Comparison of ENCODE assay signal across 35 cellular contexts in genomic region chr10:131621784-131622624, GRCh38.
DNase-seq lines count a peak whose midpoint lies in the region; ATAC-seq, FAIRE-seq and TF ChIP-seq lines count a peak whose summit lies in the region.
"Had no signal": no experiment of that assay in that cellular context is flagged by ENCODE, and none has a peak within 500 bp of the region (broad histone marks: within the 10 kb centered on the region; RNA-seq: fewer than 3 reads in every experiment).

No MANE protein-coding gene starts in this region.

- H3K4me1 ChIP-seq in mesendoderm (ENCODE audit: control insufficient read depth, low read depth, low read length), result no peaks in the 10 kb centered on the region
- H3K4me1 ChIP-seq: Caco-2, colonic mucosa, left ventricle myocardium inferior, transverse colon had no signal

- H3K27ac ChIP-seq in RWPE1 (no peak overlapping the region), mesendoderm (ENCODE audit: low read depth, low read length) (no peak overlapping the region), coronary artery (no peak overlapping the region)
- H3K27ac ChIP-seq: colonic mucosa, epithelial cell of prostate, GM23248, left ventricle myocardium inferior, transverse colon had no signal

- peaks cover 2% of the 10 kb centered on the region for H3K9me3 Mint-ChIP-seq in activated CD8-positive, alpha-beta memory T cell treated with anti-CD3 and anti-CD28 coated beads, Interleukin-2, amount 10 ng/mL, durations not matched to agents 7 days and 5 days (ENCODE audit: low read depth)
- no peaks in the 10 kb centered on the region for H3K9me3 Mint-ChIP-seq in activated T-cell treated with anti-CD3 and anti-CD28 coated beads, Interleukin-2, amount 50 U/mL, for 24 hours
- H3K9me3 Mint-ChIP-seq: activated naive CD8-positive, alpha-beta T cell treated with anti-CD3 and anti-CD28 coated beads, Interleukin-2, amount 10 ng/mL, durations not matched to agents 7 days and 5 days had no signal

- no peaks in the 10 kb centered on the region for H3K79me2 ChIP-seq in mesendoderm (ENCODE audit: control insufficient read depth, insufficient read depth, low read length)

- H3K18ac ChIP-seq in mesendoderm (ENCODE audit: low read length), result no peak overlapping the region

- no peak for FAIRE-seq in urothelium cell line (lab: Jason Lieb, UNC)
- FAIRE-seq: HTR-8/SVneo, K562 had no signal

- H3K56ac ChIP-seq in mesendoderm (ENCODE audit: low read length), result no peak overlapping the region

- H4K8ac ChIP-seq in mesendoderm (ENCODE audit: low read depth, low read length), result no peak overlapping the region

- H3K4me2 ChIP-seq in mesendoderm (ENCODE audit: low read length), result no peak overlapping the region

- H3K27me3 Mint-ChIP-seq in activated CD8-positive, alpha-beta memory T cell treated with anti-CD3 and anti-CD28 coated beads, Interleukin-2, amount 10 ng/mL, durations not matched to agents 7 days and 5 days, result no peaks in the 10 kb centered on the region
- H3K27me3 Mint-ChIP-seq in activated T-cell treated with anti-CD3 and anti-CD28 coated beads, Interleukin-2, amount 50 U/mL, for 24 hours, result no peaks in the 10 kb centered on the region
- H3K27me3 Mint-ChIP-seq: activated naive CD8-positive, alpha-beta T cell treated with anti-CD3 and anti-CD28 coated beads, Interleukin-2, amount 10 ng/mL, durations not matched to agents 7 days and 5 days had no signal

- no peak overlapping the region for H2BK5ac ChIP-seq in mesendoderm (ENCODE audit: low read length)

- no peaks in the 10 kb centered on the region for H3K27me3 ChIP-seq in mesendoderm (ENCODE audit: insufficient read depth, low read length, poor library complexity)
- H3K27me3 ChIP-seq: colonic mucosa, MG63, transverse colon had no signal

- CTCF ChIA-PET in activated CD8-positive, alpha-beta memory T cell treated with anti-CD3 and anti-CD28 coated beads, Interleukin-2, amount 10 ng/mL, durations not matched to agents 7 days and 5 days (lab: Charles Lee), result no interaction called here
- CTCF ChIA-PET in RWPE1 (lab: Yijun Ruan, JAX), result no interaction called here

- H3K36me3 ChIP-seq in mesendoderm (ENCODE audit: control insufficient read depth, insufficient read depth, low read length), result no peaks in the 10 kb centered on the region
- H3K36me3 ChIP-seq: colonic mucosa, left ventricle myocardium inferior, MG63, transverse colon had no signal

- no peak overlapping the region for H3K4me3 ChIP-seq in mesendoderm (ENCODE audit: low read length)
- no peak overlapping the region for H3K4me3 ChIP-seq in coronary artery
- H3K4me3 ChIP-seq: colonic mucosa, GM23248, K562, left ventricle myocardium inferior, MG63, transverse colon had no signal

- POLR2A ChIA-PET in RWPE1 (lab: Yijun Ruan, JAX; ENCODE audit: low non-redundant PET), result no interaction called here

- H2AK5ac ChIP-seq in mesendoderm (ENCODE audit: low read length), result no peak overlapping the region

- no peak overlapping the region for H3K4me3 Mint-ChIP-seq in activated CD8-positive, alpha-beta memory T cell treated with anti-CD3 and anti-CD28 coated beads, Interleukin-2, amount 10 ng/mL, durations not matched to agents 7 days and 5 days
- no peak overlapping the region for H3K4me3 Mint-ChIP-seq in activated T-cell treated with anti-CD3 and anti-CD28 coated beads, Interleukin-2, amount 50 U/mL, for 24 hours
- H3K4me3 Mint-ChIP-seq: activated CD8-positive, alpha-beta T cell treated with anti-CD3 and anti-CD28 coated beads, Interleukin-2, amount 10 ng/mL, durations not matched to agents 7 days and 5 days; activated naive CD8-positive, alpha-beta T cell treated with anti-CD3 and anti-CD28 coated beads, Interleukin-2, amount 10 ng/mL, durations not matched to agents 7 days and 5 days; HFFc6; mesothelial cell of epicardium had no signal

- no peak overlapping the region for H4K5ac ChIP-seq in mesendoderm (ENCODE audit: low read length)

- TF ChIP-seq CTCF in RWPE1 (conservative IDR thresholded peaks at IDR 0.05; ENCODE audit: low read depth) (no peak), coronary artery (IDR thresholded peaks at IDR 0.05) (no peak)

- WGBS in mesendoderm (ENCODE audit: extremely low coverage, insufficient coverage, low lambda C conversion rate), result no CpG with 5 or more reads among the region's 22 CpGs

- H3K36me3 Mint-ChIP-seq in activated CD8-positive, alpha-beta memory T cell treated with anti-CD3 and anti-CD28 coated beads, Interleukin-2, amount 10 ng/mL, durations not matched to agents 7 days and 5 days, result no peaks in the 10 kb centered on the region
- H3K36me3 Mint-ChIP-seq in activated T-cell treated with anti-CD3 and anti-CD28 coated beads, Interleukin-2, amount 50 U/mL, for 24 hours (ENCODE audit: low read depth), result no peaks in the 10 kb centered on the region
- H3K36me3 Mint-ChIP-seq: activated naive CD8-positive, alpha-beta T cell treated with anti-CD3 and anti-CD28 coated beads, Interleukin-2, amount 10 ng/mL, durations not matched to agents 7 days and 5 days; CD14-positive monocyte had no signal

- H3K27ac Mint-ChIP-seq in activated CD8-positive, alpha-beta memory T cell treated with anti-CD3 and anti-CD28 coated beads, Interleukin-2, amount 10 ng/mL, durations not matched to agents 7 days and 5 days, result no peak overlapping the region
- no peak overlapping the region for H3K27ac Mint-ChIP-seq in activated T-cell treated with anti-CD3 and anti-CD28 coated beads, Interleukin-2, amount 50 U/mL, for 24 hours
- H3K27ac Mint-ChIP-seq: activated CD8-positive, alpha-beta T cell treated with anti-CD3 and anti-CD28 coated beads, Interleukin-2, amount 10 ng/mL, durations not matched to agents 7 days and 5 days; activated naive CD8-positive, alpha-beta T cell treated with anti-CD3 and anti-CD28 coated beads, Interleukin-2, amount 10 ng/mL, durations not matched to agents 7 days and 5 days; CD14-positive monocyte; HFFc6; mesothelial cell of epicardium had no signal

- no peak overlapping the region for H2BK120ac ChIP-seq in mesendoderm (ENCODE audit: low read depth, low read length)

- no peaks in the 10 kb centered on the region for H3K4me1 Mint-ChIP-seq in activated CD8-positive, alpha-beta memory T cell treated with anti-CD3 and anti-CD28 coated beads, Interleukin-2, amount 10 ng/mL, durations not matched to agents 7 days and 5 days
- no peaks in the 10 kb centered on the region for H3K4me1 Mint-ChIP-seq in activated T-cell treated with anti-CD3 and anti-CD28 coated beads, Interleukin-2, amount 50 U/mL, for 24 hours (ENCODE audit: low read depth)
- H3K4me1 Mint-ChIP-seq: activated naive CD8-positive, alpha-beta T cell treated with anti-CD3 and anti-CD28 coated beads, Interleukin-2, amount 10 ng/mL, durations not matched to agents 7 days and 5 days; CD14-positive monocyte; mesothelial cell of epicardium had no signal

- H2BK15ac ChIP-seq in mesendoderm (replicated peaks; ENCODE audit: low read depth), result no peak overlapping the region

- H3K4ac ChIP-seq in mesendoderm (ENCODE audit: low read depth, low read length), result no peak overlapping the region

- H3K23ac ChIP-seq in mesendoderm (ENCODE audit: low read length), result no peak overlapping the region

- no peak overlapping the region for H3K9ac ChIP-seq in mesendoderm (ENCODE audit: low read length)
- H3K9ac ChIP-seq: GM23248 had no signal

- no peak for ATAC-seq in activated CD8-positive, alpha-beta memory T cell treated with anti-CD3 and anti-CD28 coated beads, Interleukin-2, amount 10 ng/mL, durations not matched to agents 7 days and 5 days
- ATAC-seq: activated CD8-positive, alpha-beta T cell treated with anti-CD3 and anti-CD28 coated beads, Interleukin-2, amount 10 ng/mL, durations not matched to agents 7 days and 5 days; K562; Right ventricle myocardium inferior had no signal

- peak; percentile 30 for DNase-seq in activated CD8-positive, alpha-beta memory T cell treated with anti-CD3 and anti-CD28 coated beads, Interleukin-2, amount 10 ng/mL, durations not matched to agents 7 days and 5 days
- no peak for DNase-seq in activated CD8-positive, alpha-beta memory T cell treated with anti-CD3 and anti-CD28 coated beads, Interleukin-2, amount 50 U/mL, for 4 hours
- DNase-seq in RWPE1 (ENCODE audit: low spot score) (peak; percentile 89), mesendoderm (peak; percentile 40), urothelium cell line (ENCODE audit: low spot score) (peak; percentile 74), medulla oblongata (ENCODE audit: extremely low spot score) (no peak), coronary artery (ENCODE audit: low spot score) (no peak)
- no peak for DNase-seq in activated T-cell treated with anti-CD3 and anti-CD28 coated beads, Interleukin-2, amount 50 U/mL, for 24 hours
- DNase-seq: 8988T; activated CD4-positive, alpha-beta T cell treated with anti-CD3 and anti-CD28 coated beads for 1 hour; activated CD8-positive, alpha-beta T cell treated with anti-CD3 and anti-CD28 coated beads, Interleukin-2, amount 10 ng/mL, durations not matched to agents 7 days and 5 days; activated gamma-delta T cell; activated naive CD8-positive, alpha-beta T cell treated with anti-CD3 and anti-CD28 coated beads, Interleukin-2, amount 10 ng/mL, durations not matched to agents 7 days and 5 days; aorta; Caco-2; colonic mucosa; DMS79; effector CD8-positive, alpha-beta T cell; GF-D8; glutamatergic neuron; GM23248; HFFc6; left ventricle myocardium inferior; MG63; NCI-H1930; NCI-H524 treated with DMSO at 0.1 percent for 48 hours; OCI-M1; stimulated activated CD4-positive, alpha-beta T cell treated with anti-CD3 and anti-CD28 coated beads, Interleukin-4, amount 100 ng/mL, for 4 hours; transverse colon had no signal

- no peaks in the 10 kb centered on the region for H3K79me1 ChIP-seq in mesendoderm (ENCODE audit: low read length)

Comparison
In these comparisons a context has a peak if more than half of its experiments do, and no peak if none do; other contexts are left out.
1. DNase-seq: peak in activated CD8-positive, alpha-beta memory T cell treated with anti-CD3 and anti-CD28 coated beads, Interleukin-2, amount 10 ng/mL, durations not matched to agents 7 days and 5 days (single experiment), RWPE1 (single experiment), mesendoderm (single experiment) and urothelium cell line (single experiment); none in activated CD8-positive, alpha-beta memory T cell treated with anti-CD3 and anti-CD28 coated beads, Interleukin-2, amount 50 U/mL, for 4 hours (single experiment), medulla oblongata (single experiment), activated T-cell treated with anti-CD3 and anti-CD28 coated beads, Interleukin-2, amount 50 U/mL, for 24 hours (single experiment) and coronary artery (single experiment).